12 cellular contexts compared by ENCODE assay signal in genomic region chr3:188818282-188818681, GRCh38.
"Had no signal": no experiment of that assay in that cellular context is flagged by ENCODE, and none has a peak within 500 bp of the region (broad histone marks: within the 10 kb centered on the region; RNA-seq: fewer than 3 reads in every experiment).

No MANE protein-coding gene starts in this region.

- H3K9me3 Mint-ChIP-seq: naive thymus-derived CD4-positive, alpha-beta T cell; nephron progenitor cell had no signal

- H3K4me3 Mint-ChIP-seq: naive thymus-derived CD4-positive, alpha-beta T cell; nephron progenitor cell had no signal

- ATAC-seq: heart left ventricle; naive thymus-derived CD4-positive, alpha-beta T cell had no signal

- DNase-seq: effector memory CD4-positive, alpha-beta T cell; heart left ventricle; hypothalamus; kidney glomerular epithelial cell; naive thymus-derived CD4-positive, alpha-beta T cell; nephron progenitor cell; psoas muscle; retina; sigmoid colon; stimulated activated CD4-positive, alpha-beta T cell treated with anti-CD3 and anti-CD28 coated beads, Interleukin-2, amount 100 ng/mL, for 24 hours; stimulated activated naive CD4-positive, alpha-beta T cell had no signal

- H3K27me3 Mint-ChIP-seq: naive thymus-derived CD4-positive, alpha-beta T cell had no signal

- H3K27me3 ChIP-seq: heart left ventricle, sigmoid colon had no signal

- H3K27ac ChIP-seq: heart left ventricle, psoas muscle had no signal

- H3K27ac Mint-ChIP-seq: naive thymus-derived CD4-positive, alpha-beta T cell had no signal

- H3K36me3 ChIP-seq: heart left ventricle, sigmoid colon had no signal

- H3K4me3 ChIP-seq: heart left ventricle, psoas muscle, sigmoid colon, skin epidermis had no signal

- H3K9me3 ChIP-seq: heart left ventricle, psoas muscle, sigmoid colon had no signal
